In the genomic region with DNA sequence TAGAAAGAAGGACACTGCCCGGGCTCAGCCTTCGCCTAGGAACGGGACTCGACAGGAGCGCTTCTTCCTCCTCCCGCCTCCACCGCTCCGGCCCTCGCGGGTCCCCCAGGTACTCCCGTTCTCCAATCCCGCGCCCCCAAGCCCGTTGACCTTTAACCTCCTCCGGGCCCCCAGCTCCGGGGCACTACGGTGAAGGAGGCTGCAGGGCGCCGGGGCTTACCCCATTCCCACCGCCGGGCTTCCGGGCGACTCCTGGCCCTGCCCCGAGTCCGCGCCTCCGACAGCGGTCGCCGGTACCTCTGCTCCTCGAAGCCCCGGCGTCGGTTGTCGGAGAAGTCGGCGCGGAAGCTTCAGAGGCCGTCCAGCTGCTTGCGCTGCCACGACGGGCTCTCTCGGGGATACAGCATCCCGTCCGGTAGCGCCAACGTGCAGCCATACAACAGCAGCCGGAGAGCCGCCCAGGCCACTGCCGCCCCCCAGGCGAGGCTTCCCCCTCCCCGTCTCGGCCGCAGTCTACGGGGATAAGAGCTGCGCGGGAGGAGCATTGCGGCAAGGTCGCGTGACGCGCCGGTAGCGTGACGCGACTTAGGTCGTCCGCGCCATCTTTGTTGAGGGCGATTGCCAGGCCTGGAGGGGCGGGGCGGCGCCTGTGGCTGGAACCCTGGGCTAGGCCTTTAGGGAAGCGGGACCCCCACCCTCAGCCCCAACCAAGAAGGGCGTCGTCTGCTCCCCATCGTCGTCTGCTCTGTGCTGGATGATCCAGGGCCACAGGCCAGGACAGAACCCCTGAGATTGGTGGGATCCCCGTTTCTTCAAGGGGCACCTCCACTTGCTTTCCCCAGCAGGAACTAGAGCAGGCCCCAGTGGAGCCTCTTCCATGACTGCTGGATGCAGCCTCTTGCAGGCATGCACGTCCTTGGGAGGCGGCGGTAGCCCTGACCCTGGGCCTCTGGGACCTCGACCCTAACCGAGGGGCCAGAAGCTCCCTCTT, we compare ENCODE assay signal across 8 cellular contexts. TPM values are rescaled to one million over a fixed set of nuclear protein-coding genes. Genes with fewer than 3 reads are reported as not detected.
DNase-seq lines count a peak whose midpoint lies in the region; ATAC-seq and FAIRE-seq lines count a peak whose summit lies in the region.

No MANE protein-coding gene starts in this region.

- ATAC-seq in GM21619 (IDR thresholded peaks at IDR 0.05; ENCODE audit: unreplicated experiment), result peak; percentile 77

- peak overlapping the region; percentile 34 for H3K27ac ChIP-seq in SJSA1
- peak overlapping the region; percentile 49 for H3K27ac ChIP-seq in stomach smooth muscle (ENCODE audit: low read length)

- peaks cover 10% of the 10 kb centered on the region for H3K36me3 ChIP-seq in MG63
- peaks cover 27% of the 10 kb centered on the region for H3K36me3 ChIP-seq in SJSA1
- H3K36me3 ChIP-seq in neuron (ENCODE audit: insufficient read depth, low read length), result peaks cover 10% of the 10 kb centered on the region
- peaks cover 10 to 11% of the 10 kb centered on the region in 2 donors for H3K36me3 ChIP-seq in stomach smooth muscle (ENCODE audit: control insufficient read depth in 2 of 2, insufficient read depth in 2 of 2, low read length in 2 of 2)

- H3K9ac ChIP-seq in stomach smooth muscle (ENCODE audit: low read length in 2 of 2), result peak overlapping the region; percentile 77 to 81

- peak overlapping the region; percentile 76 for H3K4me3 Mint-ChIP-seq in activated naive CD4-positive, alpha-beta T cell treated with anti-CD3 and anti-CD28 coated beads for 36 hours

- intact Hi-C loops in activated naive CD4-positive, alpha-beta T cell treated with anti-CD3 and anti-CD28 coated beads for 36 hours (cut with micrococcal nuclease), result loop anchor here (1.0 to 2.0 kb wide), 3 partner anchors 9 to 34 kb away; partner anchors contain the start of gene ZNF70

- H2AFZ ChIP-seq in neuron (ENCODE audit: low read depth, low read length), result peak overlapping the region; percentile 78

- H3K9me3 ChIP-seq in MG63 (no peaks in the 10 kb centered on the region), SJSA1 (replicated peaks) (no peaks in the 10 kb centered on the region), neuron (ENCODE audit: low read length) (no peaks in the 10 kb centered on the region), stomach smooth muscle (ENCODE audit: control insufficient read depth in 2 of 2, low read length in 2 of 2) (no peaks in the 10 kb centered on the region)

- no peaks in the 10 kb centered on the region for H3K9me3 Mint-ChIP-seq in activated naive CD4-positive, alpha-beta T cell treated with anti-CD3 and anti-CD28 coated beads for 36 hours

- DNase-seq in D341Med (ENCODE audit: low spot score), result peak; percentile 96
- peak; percentile 81 for DNase-seq in MG63
- DNase-seq in SJSA1 (ENCODE audit: low read depth in 1 of 2, low spot score in 2 of 2), result peak; percentile 82 to 85
- peak; percentile 82 for DNase-seq in activated naive CD4-positive, alpha-beta T cell treated with anti-CD3 and anti-CD28 coated beads for 36 hours
- peak; percentile 91 to 96 for DNase-seq in frontal cortex (ENCODE audit: low spot score in 2 of 2)

- H3K27ac Mint-ChIP-seq in activated naive CD4-positive, alpha-beta T cell treated with anti-CD3 and anti-CD28 coated beads for 36 hours, result peak overlapping the region; percentile 65

- H3K27me3 ChIP-seq in MG63 (no peaks in the 10 kb centered on the region), SJSA1 (replicated peaks) (no peaks in the 10 kb centered on the region), neuron (ENCODE audit: insufficient read depth, low read length) (no peaks in the 10 kb centered on the region), stomach smooth muscle (ENCODE audit: control insufficient read depth in 1 of 2, insufficient read depth in 2 of 2, low read length in 2 of 2) (no peaks in the 10 kb centered on the region)

- peaks cover 5% of the 10 kb centered on the region for H3K36me3 Mint-ChIP-seq in activated naive CD4-positive, alpha-beta T cell treated with anti-CD3 and anti-CD28 coated beads for 36 hours (ENCODE audit: low read depth)

- H3K4me1 ChIP-seq in SJSA1 (replicated peaks) (peaks cover 12% of the 10 kb centered on the region), neuron (ENCODE audit: insufficient read depth, low read length) (peaks cover 7% of the 10 kb centered on the region), stomach smooth muscle (ENCODE audit: control insufficient read depth, insufficient read depth, low read length) (peaks cover 10% of the 10 kb centered on the region)

- H3K4me3 ChIP-seq in MG63 (peak overlapping the region; percentile 90), SJSA1 (peak overlapping the region; percentile 85), neuron (ENCODE audit: low read length) (peak overlapping the region; percentile 68), stomach smooth muscle (ENCODE audit: low read length in 2 of 2) (peak overlapping the region; percentile 75 to 94)

- CTCF ChIA-PET in activated naive CD4-positive, alpha-beta T cell treated with anti-CD3 and anti-CD28 coated beads for 36 hours (lab: Charles Lee), result interaction anchor here (0.7 to 1.3 kb wide), 2 partner anchors 21 to 89 kb away, joined by 3 to 4 read pairs; no protein-coding TSS in a partner anchor

- no peaks in the 10 kb centered on the region for H3K27me3 Mint-ChIP-seq in activated naive CD4-positive, alpha-beta T cell treated with anti-CD3 and anti-CD28 coated beads for 36 hours (ENCODE audit: low read depth)

- H3K4me1 Mint-ChIP-seq in activated naive CD4-positive, alpha-beta T cell treated with anti-CD3 and anti-CD28 coated beads for 36 hours (ENCODE audit: low read depth), result peaks cover 18% of the 10 kb centered on the region

- FAIRE-seq in frontal cortex (lab: Jason Lieb, UNC), result no peak

RNA-seq across cellular contexts. Expression of gene RGL4, which starts 26.3 kb away (rescaled TPM):
- total RNA-seq in MG63 (2014; rRNA removed; shearing (Covaris generic); ENCODE audit: low replicate concordance), result not detected in 2 replicates
- total RNA-seq in SJSA1 (2014; rRNA removed; shearing (Covaris generic)), result not detected in 2 replicates
- 10 to 100 TPM; 22.0 to 24.1 TPM for total RNA-seq in activated naive CD4-positive, alpha-beta T cell treated with anti-CD3 and anti-CD28 coated beads for 36 hours
- not detected for total RNA-seq in frontal cortex

RNA-seq across cellular contexts. Expression of gene ZNF70, which starts 33.8 kb away (rescaled TPM):
- 2.4 and 3.9 TPM in 2 replicates for total RNA-seq in MG63 (2014; rRNA removed; shearing (Covaris generic); ENCODE audit: low replicate concordance)
- total RNA-seq in SJSA1 (2014; rRNA removed; shearing (Covaris generic)), result 1.8 and 4.3 TPM in 2 replicates
- total RNA-seq in activated naive CD4-positive, alpha-beta T cell treated with anti-CD3 and anti-CD28 coated beads for 36 hours, result under 1 TPM; 0.79 to 0.93 TPM
- 3.7 TPM for total RNA-seq in frontal cortex

RNA-seq across cellular contexts. Expression of gene VPREB3, which starts 37.1 kb away (rescaled TPM):
- total RNA-seq in MG63 (2014; rRNA removed; shearing (Covaris generic); ENCODE audit: low replicate concordance), result not detected in 2 replicates
- total RNA-seq in SJSA1 (2014; rRNA removed; shearing (Covaris generic)), result not detected in 2 replicates
- total RNA-seq in activated naive CD4-positive, alpha-beta T cell treated with anti-CD3 and anti-CD28 coated beads for 36 hours, result not detected
- not detected for total RNA-seq in frontal cortex

RNA-seq across cellular contexts. Expression of gene C22orf15, which starts 45.7 kb away (rescaled TPM):
- 0.30 TPM in 1 of 2 replicates, not detected in the other for total RNA-seq in MG63 (2014; rRNA removed; shearing (Covaris generic); ENCODE audit: low replicate concordance)
- total RNA-seq in SJSA1 (2014; rRNA removed; shearing (Covaris generic)), result not detected in 2 replicates
- total RNA-seq in activated naive CD4-positive, alpha-beta T cell treated with anti-CD3 and anti-CD28 coated beads for 36 hours, result 1 to 10 TPM; 1.1 to 1.4 TPM
- total RNA-seq in frontal cortex, result not detected

RNA-seq across cellular contexts. Expression of gene CHCHD10, which starts 50.7 kb away (rescaled TPM):
- 0.26 TPM in 1 of 2 replicates, not detected in the other for total RNA-seq in MG63 (2014; rRNA removed; shearing (Covaris generic); ENCODE audit: low replicate concordance)
- total RNA-seq in SJSA1 (2014; rRNA removed; shearing (Covaris generic)), result 6.4 and 47.7 TPM in 2 replicates
- total RNA-seq in activated naive CD4-positive, alpha-beta T cell treated with anti-CD3 and anti-CD28 coated beads for 36 hours, result 100 to 1,000 TPM; 190 to 191 TPM
- 5.3 TPM for total RNA-seq in frontal cortex

Comparison
In these comparisons a context has a peak if more than half of its experiments do, and no peak if none do; other contexts are left out.
1. Peak in every context shown above with its lines: DNase-seq, ATAC-seq, H3K4me3 ChIP-seq and H3K27ac ChIP-seq.
2. RNA of gene RGL4, which starts 26.3 kb away (total RNA-seq): 22.0 to 24.1 TPM in activated naive CD4-positive, alpha-beta T cell treated with anti-CD3 and anti-CD28 coated beads for 36 hours; not detected in MG63, not detected in SJSA1 and not detected in frontal cortex (single experiment); every median in the first group is over 10 times any median in the second.